34 cellular contexts compared by ENCODE assay signal in the genomic region with DNA sequence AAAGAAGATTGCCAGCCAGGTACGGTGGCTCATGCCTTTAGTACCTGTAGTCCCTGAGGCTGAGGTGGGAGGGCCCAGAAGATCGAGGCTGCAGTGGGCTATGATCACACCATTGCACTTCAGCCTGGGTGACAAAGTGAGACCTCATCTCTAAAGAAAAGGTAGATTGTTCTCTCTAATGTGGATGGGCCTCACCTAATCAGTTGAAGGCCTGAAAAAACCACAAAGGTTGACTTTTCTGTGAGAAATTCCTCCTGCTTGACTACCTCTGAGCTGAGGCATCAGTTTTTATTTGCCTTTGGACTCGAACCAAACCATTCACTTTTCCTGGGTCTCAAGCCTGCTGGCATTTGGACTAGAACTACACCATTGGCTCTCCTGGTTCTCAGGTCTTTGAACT.
"Had no signal": no experiment of that assay in that cellular context is flagged by ENCODE, and none has a peak within 500 bp of the region (broad histone marks: within the 10 kb centered on the region; RNA-seq: fewer than 3 reads in every experiment).

No MANE protein-coding gene starts in this region.

- H3K4me1 Mint-ChIP-seq: activated B cell treated with CpG ODN at 0.5 μM for 24 hours; activated CD8-positive, alpha-beta memory T cell treated with anti-CD3 and anti-CD28 coated beads, Interleukin-2, amount 10 ng/mL, durations not matched to agents 7 days and 5 days; activated naive CD4-positive, alpha-beta T cell treated with anti-CD3 and anti-CD28 coated beads, Interleukin-2, amount 50 U/mL, for 24 hours; activated naive CD8-positive, alpha-beta T cell treated with anti-CD3 and anti-CD28 coated beads for 36 hours; brain had no signal

- DNase-seq: activated B cell treated with CpG ODN at 0.5 μM for 24 hours; activated CD4-positive, alpha-beta memory T cell treated with anti-CD3 and anti-CD28 coated beads for 36 hours; activated CD4-positive, alpha-beta T cell treated with anti-CD3 and anti-CD28 coated beads for 48 hours; activated CD4-positive, alpha-beta T cell treated with anti-CD3 and anti-CD28 coated beads, Interleukin-2, amount 50 U/mL, for 1 hour; activated CD8-positive, alpha-beta memory T cell treated with anti-CD3 and anti-CD28 coated beads, Interleukin-2, amount 10 ng/mL, durations not matched to agents 7 days and 5 days; activated CD8-positive, alpha-beta memory T cell treated with anti-CD3 and anti-CD28 coated beads, Interleukin-2, amount 50 U/mL, for 4 hours; activated CD8-positive, alpha-beta T cell treated with anti-CD3 and anti-CD28 coated beads, Interleukin-2, amount 10 ng/mL, durations not matched to agents 7 days and 5 days; activated effector memory CD4-positive, alpha-beta T cell treated with anti-CD3 and anti-CD28 coated beads, Interleukin-2, amount 50 U/mL, for 16 hours; activated naive CD4-positive, alpha-beta T cell treated with anti-CD3 and anti-CD28 coated beads for 36 hours; activated naive CD8-positive, alpha-beta T cell treated with anti-CD3 and anti-CD28 coated beads for 36 hours; activated T-cell treated with anti-CD3 and anti-CD28 coated beads, Interleukin-2, amount 50 U/mL, for 1 hour; activated T-cell treated with anti-CD3 and anti-CD28 coated beads, Interleukin-2, amount 50 U/mL, for 48 hours; central memory CD4-positive, alpha-beta T cell; cerebellar nuclear complex; colonic mucosa; effector CD8-positive, alpha-beta T cell; esophagus squamous epithelium; foreskin melanocyte; heart right ventricle; T-helper 17 cell; T1000; WERI-Rb-1 had no signal

- H3K36me3 Mint-ChIP-seq: activated CD4-positive, alpha-beta memory T cell treated with anti-CD3 and anti-CD28 coated beads for 36 hours; activated CD8-positive, alpha-beta memory T cell treated with anti-CD3 and anti-CD28 coated beads, Interleukin-2, amount 10 ng/mL, durations not matched to agents 7 days and 5 days; brain had no signal

- H3K4me3 Mint-ChIP-seq: activated B cell treated with CpG ODN at 0.5 μM for 24 hours; activated CD4-positive, alpha-beta memory T cell treated with anti-CD3 and anti-CD28 coated beads for 36 hours; activated CD8-positive, alpha-beta memory T cell treated with anti-CD3 and anti-CD28 coated beads, Interleukin-2, amount 10 ng/mL, durations not matched to agents 7 days and 5 days; activated CD8-positive, alpha-beta T cell treated with anti-CD3 and anti-CD28 coated beads, Interleukin-2, amount 10 ng/mL, durations not matched to agents 7 days and 5 days; activated naive CD4-positive, alpha-beta T cell treated with anti-CD3 and anti-CD28 coated beads for 36 hours; activated naive CD4-positive, alpha-beta T cell treated with anti-CD3 and anti-CD28 coated beads, Interleukin-2, amount 50 U/mL, for 24 hours; activated naive CD8-positive, alpha-beta T cell treated with anti-CD3 and anti-CD28 coated beads for 36 hours; activated T-helper 1 cell treated with anti-CD3 and anti-CD28 coated beads, Interleukin-12 subunit alpha, Interleukin-12 subunit beta, Interleukin-2, Interleukin-4 antibody, amounts not matched to agents 30 ng/mL and 10 ng/mL and 1 ng/mL, durations not matched to agents 14 hours and 24 hours and 36 hours; brain; T-helper 17 cell; T-helper 2 cell treated with Interferon-gamma antibody and Interleukin-4, amounts not matched to agents 5 μg/mL and 100 μg/mL, for 36 hours had no signal

- H3K4me1 ChIP-seq: ascending aorta, breast epithelium, colonic mucosa, gastroesophageal sphincter had no signal

- FAIRE-seq: endothelial cell of umbilical vein had no signal

- H3K9me3 ChIP-seq: ascending aorta, breast epithelium, colonic mucosa, esophagus squamous epithelium, gastroesophageal sphincter had no signal

- H3K9me3 Mint-ChIP-seq: activated naive CD4-positive, alpha-beta T cell treated with anti-CD3 and anti-CD28 coated beads for 36 hours; activated naive CD8-positive, alpha-beta T cell treated with anti-CD3 and anti-CD28 coated beads for 36 hours; activated T-helper 1 cell treated with anti-CD3 and anti-CD28 coated beads, Interleukin-12 subunit alpha, Interleukin-12 subunit beta, Interleukin-2, Interleukin-4 antibody, amounts not matched to agents 30 ng/mL and 10 ng/mL and 1 ng/mL, durations not matched to agents 14 hours and 24 hours and 36 hours; activated T-helper 2 cell treated with anti-CD3 and anti-CD28 coated beads, Interferon-gamma antibody, Interleukin-2, Interleukin-4, amounts not matched to agents 10 μg/mL and 5 μg/mL and 100 μg/mL, durations not matched to agents 14 hours and 24 hours and 36 hours; brain; T-helper 2 cell treated with Interferon-gamma antibody and Interleukin-4, amounts not matched to agents 5 μg/mL and 100 μg/mL, for 36 hours had no signal

- H3K4me3 ChIP-seq: ascending aorta, breast epithelium, cardiac muscle cell, colonic mucosa, esophagus squamous epithelium, gastroesophageal sphincter, heart right ventricle had no signal

- H3K36me3 ChIP-seq: ascending aorta, breast epithelium, cardiac muscle cell, colonic mucosa, esophagus squamous epithelium, gastroesophageal sphincter, heart right ventricle, WERI-Rb-1 had no signal

- H3K27ac ChIP-seq: ascending aorta, breast epithelium, cardiac muscle cell, colonic mucosa, epithelial cell of prostate, esophagus squamous epithelium, gastroesophageal sphincter, heart right ventricle, WERI-Rb-1 had no signal

- H3K27me3 ChIP-seq: ascending aorta, breast epithelium, cardiac muscle cell, colonic mucosa, esophagus squamous epithelium, gastroesophageal sphincter, heart right ventricle had no signal

- H3K27me3 Mint-ChIP-seq: activated B cell treated with CpG ODN at 0.5 μM for 24 hours; activated CD4-positive, alpha-beta memory T cell treated with anti-CD3 and anti-CD28 coated beads for 36 hours; activated CD8-positive, alpha-beta memory T cell treated with anti-CD3 and anti-CD28 coated beads, Interleukin-2, amount 10 ng/mL, durations not matched to agents 7 days and 5 days; activated naive CD4-positive, alpha-beta T cell treated with anti-CD3 and anti-CD28 coated beads, Interleukin-2, amount 50 U/mL, for 24 hours; activated naive CD8-positive, alpha-beta T cell treated with anti-CD3 and anti-CD28 coated beads for 36 hours; brain; T-helper 17 cell had no signal

- ATAC-seq: activated CD4-positive, CD25-positive, alpha-beta regulatory T cell treated with anti-CD3 and anti-CD28 coated beads, Interleukin-2, amount 50 U/mL, for 24 hours; activated CD8-positive, alpha-beta memory T cell treated with anti-CD3 and anti-CD28 coated beads, Interleukin-2, amount 10 ng/mL, durations not matched to agents 7 days and 5 days; activated CD8-positive, alpha-beta T cell treated with anti-CD3 and anti-CD28 coated beads, Interleukin-2, amount 10 ng/mL, durations not matched to agents 7 days and 5 days; gastroesophageal sphincter; heart right ventricle; T-helper 17 cell had no signal

- H3K27ac Mint-ChIP-seq: activated B cell treated with CpG ODN at 0.5 μM for 24 hours; activated CD4-positive, alpha-beta memory T cell treated with anti-CD3 and anti-CD28 coated beads for 36 hours; activated CD8-positive, alpha-beta memory T cell treated with anti-CD3 and anti-CD28 coated beads, Interleukin-2, amount 10 ng/mL, durations not matched to agents 7 days and 5 days; activated CD8-positive, alpha-beta T cell treated with anti-CD3 and anti-CD28 coated beads, Interleukin-2, amount 10 ng/mL, durations not matched to agents 7 days and 5 days; activated naive CD4-positive, alpha-beta T cell treated with anti-CD3 and anti-CD28 coated beads for 36 hours; activated naive CD4-positive, alpha-beta T cell treated with anti-CD3 and anti-CD28 coated beads, Interleukin-2, amount 50 U/mL, for 24 hours; activated naive CD8-positive, alpha-beta T cell treated with anti-CD3 and anti-CD28 coated beads for 36 hours; activated T-helper 1 cell treated with anti-CD3 and anti-CD28 coated beads, Interleukin-12 subunit alpha, Interleukin-12 subunit beta, Interleukin-2, Interleukin-4 antibody, amounts not matched to agents 30 ng/mL and 10 ng/mL and 1 ng/mL, durations not matched to agents 14 hours and 24 hours and 36 hours; activated T-helper 2 cell treated with anti-CD3 and anti-CD28 coated beads, Interferon-gamma antibody, Interleukin-2, Interleukin-4, amounts not matched to agents 10 μg/mL and 5 μg/mL and 100 μg/mL, durations not matched to agents 14 hours and 24 hours and 36 hours; brain; T-helper 17 cell; T-helper 2 cell treated with Interferon-gamma antibody and Interleukin-4, amounts not matched to agents 5 μg/mL and 100 μg/mL, for 36 hours had no signal
